ENCODE assay signal across 1 cellular context in genomic region chr5:95762681-95763041, GRCh38.
TF ChIP-seq lines count a peak whose summit lies in the region.

No MANE protein-coding gene starts in this region.

TF ChIP-seq in IMR-90, 13 proteins besides CTCF, POLR2A, EP300 and RAD21:
- TF ChIP-seq SMC3 (IDR thresholded peaks at IDR 0.05; ENCODE audit: low read depth, low read length): no peak
- TF ChIP-seq MAFK (IDR thresholded peaks at IDR 0.05; ENCODE audit: low read depth, low read length): no peak
- no peak for TF ChIP-seq USF2 (IDR thresholded peaks at IDR 0.05; ENCODE audit: low read depth, low read length)
- no peak for TF ChIP-seq MXI1 (IDR thresholded peaks at IDR 0.05; ENCODE audit: borderline replicate concordance, low read depth, low read length)
- TF ChIP-seq RCOR1 (IDR thresholded peaks at IDR 0.05; ENCODE audit: insufficient replicate concordance, low read length): no peak
- TF ChIP-seq ELK1 (IDR thresholded peaks at IDR 0.05; ENCODE audit: borderline replicate concordance, low read depth, low read length): no peak
- TF ChIP-seq CEBPB (IDR thresholded peaks at IDR 0.05; ENCODE audit: low read depth, low read length): no peak
- no peak for TF ChIP-seq CHD1 (IDR thresholded peaks at IDR 0.05; ENCODE audit: low read depth, low read length)
- TF ChIP-seq RFX5 (IDR thresholded peaks at IDR 0.05; ENCODE audit: low read depth, low read length): no peak
